9 cellular contexts compared by ENCODE assay signal in the genomic region with DNA sequence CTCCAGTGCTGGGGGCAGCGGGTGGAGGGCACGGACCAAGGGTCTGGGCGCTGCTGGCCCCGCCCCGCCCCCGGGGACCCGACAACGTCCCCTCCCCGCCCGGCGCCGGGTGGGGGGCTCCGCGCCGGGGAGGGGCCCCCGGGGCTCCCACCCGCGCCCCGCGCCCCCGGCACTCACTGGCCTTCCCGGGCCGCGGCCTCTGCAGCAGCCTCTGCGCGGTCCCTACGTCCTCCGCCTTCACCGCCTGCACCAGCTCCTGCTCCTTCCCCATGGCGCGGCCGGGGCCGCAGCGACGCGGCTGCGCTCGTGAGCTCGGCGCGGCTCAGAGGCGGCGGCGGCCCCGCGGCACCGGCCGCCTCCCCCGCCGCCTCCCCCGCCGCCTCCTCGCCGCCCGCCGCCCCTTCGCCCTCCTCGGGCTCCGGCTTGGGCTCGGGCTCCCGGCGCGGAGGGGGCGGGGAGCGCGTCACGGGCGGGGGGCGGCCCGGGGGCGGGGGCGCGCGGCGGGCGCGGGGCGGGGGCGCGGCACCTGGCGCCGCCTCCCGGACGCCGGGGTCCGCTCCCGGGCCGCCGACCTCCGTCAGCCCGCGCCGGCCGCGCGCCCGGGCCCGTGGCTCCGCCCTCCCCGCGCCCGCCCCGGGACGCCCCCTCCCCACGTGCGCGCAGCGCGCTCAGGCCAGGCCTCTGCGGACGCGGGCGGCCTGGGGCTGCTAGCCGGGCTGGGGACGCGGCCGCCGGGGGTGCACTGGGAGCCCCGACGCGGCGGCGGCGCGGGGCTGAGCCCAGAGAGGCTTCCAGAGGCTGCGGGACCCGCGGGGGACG. TPM values are rescaled to one million over a fixed set of nuclear protein-coding genes. Genes with fewer than 3 reads are reported as not detected.
DNase-seq lines count a peak whose midpoint lies in the region; ATAC-seq, FAIRE-seq and TF ChIP-seq lines count a peak whose summit lies in the region.
"Had no signal": no experiment of that assay in that cellular context is flagged by ENCODE, and none has a peak within 500 bp of the region (broad histone marks: within the 10 kb centered on the region; RNA-seq: fewer than 3 reads in every experiment).

A gene with protein sequence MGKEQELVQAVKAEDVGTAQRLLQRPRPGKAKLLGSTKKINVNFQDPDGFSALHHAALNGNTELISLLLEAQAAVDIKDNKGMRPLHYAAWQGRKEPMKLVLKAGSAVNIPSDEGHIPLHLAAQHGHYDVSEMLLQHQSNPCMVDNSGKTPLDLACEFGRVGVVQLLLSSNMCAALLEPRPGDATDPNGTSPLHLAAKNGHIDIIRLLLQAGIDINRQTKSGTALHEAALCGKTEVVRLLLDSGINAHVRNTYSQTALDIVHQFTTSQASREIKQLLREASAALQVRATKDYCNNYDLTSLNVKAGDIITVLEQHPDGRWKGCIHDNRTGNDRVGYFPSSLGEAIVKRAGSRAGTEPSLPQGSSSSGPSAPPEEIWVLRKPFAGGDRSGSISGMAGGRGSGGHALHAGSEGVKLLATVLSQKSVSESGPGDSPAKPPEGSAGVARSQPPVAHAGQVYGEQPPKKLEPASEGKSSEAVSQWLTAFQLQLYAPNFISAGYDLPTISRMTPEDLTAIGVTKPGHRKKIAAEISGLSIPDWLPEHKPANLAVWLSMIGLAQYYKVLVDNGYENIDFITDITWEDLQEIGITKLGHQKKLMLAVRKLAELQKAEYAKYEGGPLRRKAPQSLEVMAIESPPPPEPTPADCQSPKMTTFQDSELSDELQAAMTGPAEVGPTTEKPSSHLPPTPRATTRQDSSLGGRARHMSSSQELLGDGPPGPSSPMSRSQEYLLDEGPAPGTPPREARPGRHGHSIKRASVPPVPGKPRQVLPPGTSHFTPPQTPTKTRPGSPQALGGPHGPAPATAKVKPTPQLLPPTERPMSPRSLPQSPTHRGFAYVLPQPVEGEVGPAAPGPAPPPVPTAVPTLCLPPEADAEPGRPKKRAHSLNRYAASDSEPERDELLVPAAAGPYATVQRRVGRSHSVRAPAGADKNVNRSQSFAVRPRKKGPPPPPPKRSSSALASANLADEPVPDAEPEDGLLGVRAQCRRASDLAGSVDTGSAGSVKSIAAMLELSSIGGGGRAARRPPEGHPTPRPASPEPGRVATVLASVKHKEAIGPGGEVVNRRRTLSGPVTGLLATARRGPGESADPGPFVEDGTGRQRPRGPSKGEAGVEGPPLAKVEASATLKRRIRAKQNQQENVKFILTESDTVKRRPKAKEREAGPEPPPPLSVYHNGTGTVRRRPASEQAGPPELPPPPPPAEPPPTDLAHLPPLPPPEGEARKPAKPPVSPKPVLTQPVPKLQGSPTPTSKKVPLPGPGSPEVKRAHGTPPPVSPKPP (N-terminal part only) (minus strand): TSS at position 444 of the 819 bp plus-strand sequence. CDS start 173 bp downstream, at position 271.

- no peak for FAIRE-seq in bronchial epithelial cell (lab: Jason Lieb, UNC)

- no peaks in the 10 kb centered on the region for H3K36me3 Mint-ChIP-seq in natural killer cell treated with Interleukin-12 subunit alpha and Interleukin-12 subunit beta and Interleukin-15 and Interleukin-18, amount 100 ng/mL, for 72 hours

- no peaks in the 10 kb centered on the region for H3K9me3 Mint-ChIP-seq in natural killer cell treated with Interleukin-12 subunit alpha and Interleukin-12 subunit beta and Interleukin-15 and Interleukin-18, amount 100 ng/mL, for 72 hours

- H3K4me2 ChIP-seq in KMS-11 = peak within 1 kb of the TSS; percentile 29

- H3K27ac ChIP-seq in KMS-11 = no peak within 1 kb of the TSS

- H3K4me1 ChIP-seq in KMS-11 (ENCODE audit: low read depth, poor library complexity, severe bottlenecking) = no peaks in the 10 kb centered on the region

- H2AFZ ChIP-seq in KMS-11 (ENCODE audit: low read depth) = no peak within 1 kb of the TSS

- ATAC-seq in natural killer cell treated with Interleukin-12 subunit alpha and Interleukin-12 subunit beta and Interleukin-15 and Interleukin-18, amount 100 ng/mL, for 72 hours = peak in 1 of 2 donors; percentile 52

- DNase-seq in COLO668 (lab: John Stamatoyannopoulos, UW; ENCODE audit: unreplicated experiment) (peak; percentile 59), bronchial epithelial cell (ENCODE audit: low read depth) (no peak), ureter (ENCODE audit: low spot score) (no peak), NCI-H1105 (lab: John Stamatoyannopoulos, UW) (no peak), NCI-H187 (lab: John Stamatoyannopoulos, UW) (no peak), posterior vena cava (ENCODE audit: low spot score) (no peak)
- DNase-seq in natural killer cell treated with Interleukin-12 subunit alpha and Interleukin-12 subunit beta and Interleukin-15 and Interleukin-18, amount 100 ng/mL, for 72 hours (ENCODE audit: low spot score) = no peak

- H3K27ac Mint-ChIP-seq in natural killer cell treated with Interleukin-12 subunit alpha and Interleukin-12 subunit beta and Interleukin-15 and Interleukin-18, amount 100 ng/mL, for 72 hours = no peak within 1 kb of the TSS

- TF ChIP-seq CTCF in KMS-11 (conservative IDR thresholded peaks at IDR 0.05; ENCODE audit: low read depth, low read length) (no peak), bronchial epithelial cell (IDR thresholded peaks at IDR 0.05; ENCODE audit: insufficient read depth, low read length, severe bottlenecking) (no peak)

- intact Hi-C loops in posterior vena cava (cut with DNase I) = no loop called here

- peaks cover 7 to 18% of the 10 kb centered on the region in 2 donors for H3K27me3 Mint-ChIP-seq in natural killer cell treated with Interleukin-12 subunit alpha and Interleukin-12 subunit beta and Interleukin-15 and Interleukin-18, amount 100 ng/mL, for 72 hours

- no peak within 1 kb of the TSS for H3K9ac ChIP-seq in KMS-11

- H3K79me2 ChIP-seq in KMS-11 (ENCODE audit: insufficient read depth, low read depth) = no peaks in the 10 kb centered on the region

- H3K4me3 Mint-ChIP-seq in natural killer cell treated with Interleukin-12 subunit alpha and Interleukin-12 subunit beta and Interleukin-15 and Interleukin-18, amount 100 ng/mL, for 72 hours = peak within 1 kb of the TSS; percentile 20

- H3K36me3 ChIP-seq in KMS-11 (ENCODE audit: insufficient read depth) (no peaks in the 10 kb centered on the region), bronchial epithelial cell (ENCODE audit: control insufficient read depth, insufficient read depth, low read length) (no peaks in the 10 kb centered on the region)

- no peaks in the 10 kb centered on the region for H4K20me1 ChIP-seq in KMS-11 (ENCODE audit: insufficient read depth)

- peaks cover 82% of the 10 kb centered on the region for H3K27me3 ChIP-seq in KMS-11 (ENCODE audit: insufficient read depth, low read depth)
- peaks cover 4% of the 10 kb centered on the region for H3K27me3 ChIP-seq in bronchial epithelial cell (ENCODE audit: control insufficient read depth, insufficient read depth, low read length)

- H3K4me1 Mint-ChIP-seq in natural killer cell treated with Interleukin-12 subunit alpha and Interleukin-12 subunit beta and Interleukin-15 and Interleukin-18, amount 100 ng/mL, for 72 hours (ENCODE audit: low read depth in 2 of 2) = no peaks in the 10 kb centered on the region

- H3K4me3 ChIP-seq in KMS-11 (IDR thresholded peaks at IDR 0.05; ENCODE audit: insufficient read depth, low read depth, low read length) (no peak within 1 kb of the TSS), bronchial epithelial cell (ENCODE audit: low read depth, low read length) (peak within 1 kb of the TSS; percentile 31)

RNA-seq across cellular contexts. Expression of the gene that starts here (rescaled TPM):
- total RNA-seq in bronchial epithelial cell = under 0.01 and 1.8 TPM in 2 replicates
- under 1 TPM; 0.14 to 0.26 TPM for total RNA-seq in natural killer cell treated with Interleukin-12 subunit alpha and Interleukin-12 subunit beta and Interleukin-15 and Interleukin-18, amount 100 ng/mL, for 72 hours
- 0.05 TPM for total RNA-seq in ureter
- total RNA-seq in posterior vena cava = under 1 TPM in 1 of 2 donors, not detected in 1; 0.05 TPM
- total RNA-seq: RPMI7951 had no signal
